In the genomic region with DNA sequence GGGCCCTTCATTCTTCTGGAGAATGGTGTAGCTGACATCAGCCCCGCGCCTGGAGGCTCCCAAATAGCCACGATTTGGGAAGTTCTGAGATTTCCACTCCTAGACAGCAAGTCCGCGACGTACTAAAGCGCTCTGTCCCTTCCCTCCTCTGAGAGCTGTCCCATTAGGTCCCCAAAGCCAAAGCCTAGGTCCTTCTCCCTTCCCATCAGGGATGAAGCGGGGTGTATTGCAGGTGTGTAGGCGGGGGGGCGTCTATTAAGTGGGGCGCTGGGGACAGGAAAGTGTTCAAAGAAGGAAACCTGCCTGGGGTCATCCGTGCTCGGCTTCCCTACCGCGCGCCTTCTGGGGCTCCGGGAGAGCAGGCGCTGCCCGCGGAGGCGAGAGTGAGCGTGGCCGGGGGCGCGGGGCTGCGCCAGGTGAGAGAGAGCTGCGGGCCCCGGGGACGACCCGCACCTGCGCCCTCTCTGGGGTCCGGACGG, we compare ENCODE assay signal across 8 cellular contexts. TPM values are rescaled to one million over a fixed set of nuclear protein-coding genes. Genes with fewer than 3 reads are reported as not detected.
DNase-seq lines count a peak whose midpoint lies in the region; ATAC-seq, FAIRE-seq and TF ChIP-seq lines count a peak whose summit lies in the region.

No MANE protein-coding gene starts in this region.

- no peaks in the 10 kb centered on the region for H3K36me3 Mint-ChIP-seq in activated CD8-positive, alpha-beta memory T cell treated with anti-CD3 and anti-CD28 coated beads, Interleukin-2, amount 10 ng/mL, durations not matched to agents 7 days and 5 days

- FAIRE-seq in GM19239 (lab: Jason Lieb, UNC) = peak; percentile 37
- no peak for FAIRE-seq in pancreas (lab: Jason Lieb, UNC)

- CTCF ChIA-PET in activated CD8-positive, alpha-beta memory T cell treated with anti-CD3 and anti-CD28 coated beads, Interleukin-2, amount 10 ng/mL, durations not matched to agents 7 days and 5 days (lab: Charles Lee) = no interaction called here

- H3K9ac ChIP-seq in OCI-LY3 (ENCODE audit: low read length) = no peak overlapping the region

- H3K27ac ChIP-seq in OCI-LY3 (ENCODE audit: low read length) = no peak overlapping the region
- no peak overlapping the region for H3K27ac ChIP-seq in pancreas

- H3K4me1 ChIP-seq in OCI-LY3 (ENCODE audit: low read length) = peaks cover 31% of the 10 kb centered on the region
- no peaks in the 10 kb centered on the region for H3K4me1 ChIP-seq in pancreas

- no peak for TF ChIP-seq CTCF in OCI-LY3 (IDR thresholded peaks at IDR 0.05; ENCODE audit: low read depth, low read length)
- no peak for TF ChIP-seq CTCF in fibroblast of mammary gland (conservative IDR thresholded peaks at IDR 0.05; ENCODE audit: control insufficient read depth, insufficient read depth, low read depth, low read length)
- TF ChIP-seq CTCF in pancreas (IDR thresholded peaks at IDR 0.05) = no peak

- H3K27me3 ChIP-seq in OCI-LY3 (ENCODE audit: low read depth, low read length) = peaks cover 55% of the 10 kb centered on the region
- no peaks in the 10 kb centered on the region for H3K27me3 ChIP-seq in pancreas

- peaks cover 14% of the 10 kb centered on the region for H3K4me1 Mint-ChIP-seq in activated CD8-positive, alpha-beta memory T cell treated with anti-CD3 and anti-CD28 coated beads, Interleukin-2, amount 10 ng/mL, durations not matched to agents 7 days and 5 days

- H2AFZ ChIP-seq in OCI-LY3 (ENCODE audit: low read depth, low read length) = no peak overlapping the region

- no peaks in the 10 kb centered on the region for H3K79me2 ChIP-seq in OCI-LY3 (ENCODE audit: low read length)

- no peak overlapping the region for H3K4me3 Mint-ChIP-seq in activated CD8-positive, alpha-beta memory T cell treated with anti-CD3 and anti-CD28 coated beads, Interleukin-2, amount 10 ng/mL, durations not matched to agents 7 days and 5 days

- ATAC-seq in pancreas (peak; percentile 26 to 51 (median 35)), HG02759 (IDR thresholded peaks at IDR 0.05; ENCODE audit: unreplicated experiment) (no peak), GM21737 (IDR thresholded peaks at IDR 0.05; ENCODE audit: unreplicated experiment) (no peak)
- ATAC-seq in activated CD8-positive, alpha-beta memory T cell treated with anti-CD3 and anti-CD28 coated beads, Interleukin-2, amount 10 ng/mL, durations not matched to agents 7 days and 5 days = no peak

- H3K27me3 Mint-ChIP-seq in activated CD8-positive, alpha-beta memory T cell treated with anti-CD3 and anti-CD28 coated beads, Interleukin-2, amount 10 ng/mL, durations not matched to agents 7 days and 5 days = peaks cover 64% of the 10 kb centered on the region

- H3K4me2 ChIP-seq in OCI-LY3 (ENCODE audit: low read length) = peak overlapping the region; percentile 79

- WGBS in pancreas, 2 donors = 7 to 10% methylated on average over 22 to 33 of the region's 33 CpGs

- no peak overlapping the region for H3K27ac Mint-ChIP-seq in activated CD8-positive, alpha-beta memory T cell treated with anti-CD3 and anti-CD28 coated beads, Interleukin-2, amount 10 ng/mL, durations not matched to agents 7 days and 5 days

- no peaks in the 10 kb centered on the region for H3K9me3 Mint-ChIP-seq in activated CD8-positive, alpha-beta memory T cell treated with anti-CD3 and anti-CD28 coated beads, Interleukin-2, amount 10 ng/mL, durations not matched to agents 7 days and 5 days (ENCODE audit: low read depth)

- peak overlapping the region; percentile 81 for H3K4me3 ChIP-seq in OCI-LY3 (ENCODE audit: low read length)
- peak overlapping the region; percentile 63 for H3K4me3 ChIP-seq in fibroblast of mammary gland (ENCODE audit: control insufficient read depth, low read depth, low read length)
- H3K4me3 ChIP-seq in pancreas = peak overlapping the region; percentile 43 to 73 (median 60)

- peaks cover 6% of the 10 kb centered on the region for H4K20me1 ChIP-seq in OCI-LY3 (ENCODE audit: insufficient read depth, low read length)

- H3K9me3 ChIP-seq in OCI-LY3 (ENCODE audit: insufficient read depth, low read length) (no peaks in the 10 kb centered on the region), pancreas (no peaks in the 10 kb centered on the region)

- no peaks in the 10 kb centered on the region for H3K36me3 ChIP-seq in OCI-LY3 (replicated peaks; ENCODE audit: low read depth, low read length)
- no peaks in the 10 kb centered on the region for H3K36me3 ChIP-seq in pancreas

- no peak for DNase-seq in GM19239 (ENCODE audit: insufficient read length, low spot score)
- no peak for DNase-seq in fibroblast of mammary gland (ENCODE audit: low read depth)
- peak in 2 of 6 donors; percentile 17 to 62 for DNase-seq in pancreas
- DNase-seq in activated effector memory CD4-positive, alpha-beta T cell treated with Interleukin-2 at 50 U/mL for 16 hours = no peak
- DNase-seq in activated CD8-positive, alpha-beta memory T cell treated with anti-CD3 and anti-CD28 coated beads, Interleukin-2, amount 10 ng/mL, durations not matched to agents 7 days and 5 days = no peak

- intact Hi-C loops in pancreas (cut with DNase I) = no loop called here

RNA-seq across cellular contexts. Expression of a gene that starts 0.6 kb away (rescaled TPM):
- total RNA-seq in pancreas = 10 to 100 TPM in 1 of 6 donors, 1 to 10 TPM in 1, under 1 TPM in 4; 0.32 to 13.9 (median 0.78) TPM
- polyA plus RNA-seq in pancreas = under 1 TPM; 0.30 to 0.52 TPM
- under 1 TPM in 1 of 2 experiments, not detected in 1; 0.45 TPM for total RNA-seq in activated CD8-positive, alpha-beta memory T cell treated with anti-CD3 and anti-CD28 coated beads, Interleukin-2, amount 10 ng/mL, durations not matched to agents 7 days and 5 days

Comparison
In these comparisons a context has a peak if more than half of its experiments do, and no peak if none do; other contexts are left out.
1. ATAC-seq: peak in pancreas (4 of 4); none in HG02759 (single experiment), activated CD8-positive, alpha-beta memory T cell treated with anti-CD3 and anti-CD28 coated beads, Interleukin-2, amount 10 ng/mL, durations not matched to agents 7 days and 5 days (single experiment) and GM21737 (single experiment).
2. Peak in every context shown above with its lines, with median percentiles within 50 percentile points of each other: H3K4me3 ChIP-seq.